ENCODE assay signal across 8 cellular contexts in the genomic region with DNA sequence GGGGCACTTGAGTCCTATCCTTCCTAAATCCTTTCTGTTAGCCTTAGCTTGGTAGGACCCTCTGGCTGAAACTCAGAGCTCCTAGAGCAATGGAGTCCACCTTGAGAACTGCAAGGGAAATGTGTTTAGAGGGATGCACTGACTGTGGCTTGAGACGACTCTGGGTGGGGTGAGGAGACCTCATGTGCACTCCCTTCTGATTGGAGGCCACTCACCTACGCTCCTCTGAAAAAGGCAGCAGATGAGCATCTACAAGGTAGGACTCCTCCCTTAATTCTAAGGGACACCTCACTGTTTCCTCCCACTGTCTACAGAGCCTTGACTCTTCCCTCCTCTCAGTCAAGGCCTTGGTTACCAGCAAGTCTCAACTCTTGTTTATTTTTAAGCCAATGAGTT. TPM values are rescaled to one million over a fixed set of nuclear protein-coding genes. Genes with fewer than 3 reads are reported as not detected.
DNase-seq lines count a peak whose midpoint lies in the region; ATAC-seq and TF ChIP-seq lines count a peak whose summit lies in the region.
"Had no signal": no experiment of that assay in that cellular context is flagged by ENCODE, and none has a peak within 500 bp of the region (broad histone marks: within the 10 kb centered on the region; RNA-seq: fewer than 3 reads in every experiment).

No MANE protein-coding gene starts in this region.

- H3K9me3 Mint-ChIP-seq in activated CD8-positive, alpha-beta T cell treated with anti-CD3 and anti-CD28 coated beads, Interleukin-2, amount 10 ng/mL, durations not matched to agents 7 days and 5 days (ENCODE audit: insufficient read depth), result no peaks in the 10 kb centered on the region
- no peaks in the 10 kb centered on the region for H3K9me3 Mint-ChIP-seq in stimulated activated naive CD8-positive, alpha-beta T cell treated with anti-CD3 and anti-CD28 coated beads, Interleukin-15, amount 100 ng/mL, for 72 hours

- peak overlapping the region; percentile 75 to 87 for H3K4me3 ChIP-seq in HCT116 (replicated peaks in 1 of 2; ENCODE audit: low read depth in 1 of 2, low read length in 2 of 2)
- peak overlapping the region in 1 of 2 donors; percentile 78 for H3K4me3 ChIP-seq in gastroesophageal sphincter

- H3K27ac Mint-ChIP-seq in activated CD8-positive, alpha-beta T cell treated with anti-CD3 and anti-CD28 coated beads, Interleukin-2, amount 10 ng/mL, durations not matched to agents 7 days and 5 days, result peak overlapping the region; percentile 76
- H3K27ac Mint-ChIP-seq in stimulated activated naive CD8-positive, alpha-beta T cell treated with anti-CD3 and anti-CD28 coated beads, Interleukin-15, amount 100 ng/mL, for 72 hours, result peak overlapping the region; percentile 20 to 80

- H3K27me3 Mint-ChIP-seq in activated CD8-positive, alpha-beta T cell treated with anti-CD3 and anti-CD28 coated beads, Interleukin-2, amount 10 ng/mL, durations not matched to agents 7 days and 5 days (ENCODE audit: low read depth), result no peaks in the 10 kb centered on the region
- no peaks in the 10 kb centered on the region for H3K27me3 Mint-ChIP-seq in stimulated activated naive CD8-positive, alpha-beta T cell treated with anti-CD3 and anti-CD28 coated beads, Interleukin-15, amount 100 ng/mL, for 72 hours

- intact Hi-C loops in HCT116 (cut with micrococcal nuclease), result no loop called here

- peak overlapping the region; percentile 41 for H3K27ac ChIP-seq in HCT116 (ENCODE audit: low read depth, low read length)
- H3K27ac ChIP-seq in gastroesophageal sphincter, result peak overlapping the region in 3 of 4 donors; percentile 91 to 98 (median 94)

- WGBS in gastroesophageal sphincter (ENCODE audit: low coverage in 1 of 2), 2 donors, result 48 to 71% methylated on average over 1 to 2 of the region's 2 CpGs

- POLR2A ChIA-PET in HCT116 (lab: Charles Lee), result interaction anchor here (0.8 kb wide), 1 partner anchor 177 kb away, joined by 3 read pairs; a partner anchor contains a TSS
- POLR2A ChIA-PET in activated CD8-positive, alpha-beta T cell treated with anti-CD3 and anti-CD28 coated beads, Interleukin-2, amount 10 ng/mL, durations not matched to agents 7 days and 5 days (lab: Charles Lee), result interaction anchor here (0.7 to 2.3 kb wide), 2 partner anchors 10 to 22 kb away, joined by 3 to 11 read pairs; no protein-coding TSS in a partner anchor

- TF ChIP-seq RAD21 in HCT116 (IDR thresholded peaks at IDR 0.05; ENCODE audit: low read depth), result no peak

- H3K4me2 ChIP-seq in HCT116 (ENCODE audit: low read length), result peak overlapping the region; percentile 89

- no peaks in the 10 kb centered on the region for H3K36me3 ChIP-seq in HCT116 (ENCODE audit: control insufficient read depth in 1 of 2, insufficient read depth in 2 of 2, low read length in 2 of 2)
- H3K36me3 ChIP-seq in gastroesophageal sphincter, result peaks cover 0 to 1% of the 10 kb centered on the region in 2 donors

- TF ChIP-seq CTCF in HCT116 (IDR thresholded peaks at IDR 0.05 in 2 of 3, conservative IDR thresholded peaks at IDR 0.05 in 1 of 3; ENCODE audit: borderline replicate concordance in 1 of 3, insufficient read depth in 1 of 3, low read depth in 2 of 3, low read length in 2 of 3), result no peak
- no peak for TF ChIP-seq CTCF in gastroesophageal sphincter (IDR thresholded peaks at IDR 0.05)

- H3K27me3 ChIP-seq in HCT116 (ENCODE audit: insufficient read depth, low read length) (no peaks in the 10 kb centered on the region), gastroesophageal sphincter (no peaks in the 10 kb centered on the region)

- TF ChIP-seq EP300 in gastroesophageal sphincter (IDR thresholded peaks at IDR 0.05), result no peak

- no peak for TF ChIP-seq POLR2A in HCT116 (IDR thresholded peaks at IDR 0.05; ENCODE audit: borderline replicate concordance, extremely low read depth, insufficient read depth, insufficient read length)
- TF ChIP-seq POLR2A in gastroesophageal sphincter (IDR thresholded peaks at IDR 0.05), result no peak

- BruUV-seq in HCT116 (replicated peaks; lab: Mats Ljungman, UMichigan), result no TSS peak

- H3K9ac ChIP-seq in HCT116 (ENCODE audit: low read length), result peak overlapping the region; percentile 52; the same call in 1 of the 2 replicates

- H3K4me1 ChIP-seq in HCT116 (ENCODE audit: control insufficient read depth in 1 of 2, insufficient read depth in 2 of 2, low read length in 2 of 2) (peaks cover 19 to 50% of the 10 kb centered on the region in 2 experiments), gastroesophageal sphincter (peaks cover 0 to 79% (median 34%) of the 10 kb centered on the region in 3 donors)

- no peaks in the 10 kb centered on the region for H3K9me2 ChIP-seq in HCT116 (ENCODE audit: insufficient read depth)

- H3K4me3 Mint-ChIP-seq in activated CD8-positive, alpha-beta T cell treated with anti-CD3 and anti-CD28 coated beads, Interleukin-2, amount 10 ng/mL, durations not matched to agents 7 days and 5 days, result peak overlapping the region; percentile 81
- H3K4me3 Mint-ChIP-seq in stimulated activated naive CD8-positive, alpha-beta T cell treated with anti-CD3 and anti-CD28 coated beads, Interleukin-15, amount 100 ng/mL, for 72 hours, result peak overlapping the region; percentile 84 to 95

- no peak overlapping the region for H2AFZ ChIP-seq in HCT116 (ENCODE audit: low read depth, low read length, poor library complexity, severe bottlenecking)

- DNase-seq in HCT116 (ENCODE audit: low read depth, low spot score), result no peak
- no peak for DNase-seq in activated CD8-positive, alpha-beta T cell treated with anti-CD3 and anti-CD28 coated beads, Interleukin-2, amount 10 ng/mL, durations not matched to agents 7 days and 5 days
- DNase-seq in stimulated activated naive CD8-positive, alpha-beta T cell treated with anti-CD3 and anti-CD28 coated beads, Interleukin-15, amount 100 ng/mL, for 72 hours, result no peak
- DNase-seq in NCI-H526 treated with DMSO at 0.1 percent for 48 hours (lab: John Stamatoyannopoulos, UW), result no peak

- RAD21 ChIA-PET in HCT116 (lab: Charles Lee; ENCODE audit: low non-redundant PET in 1 of 2, low total read pairs in 2 of 2, uncharacterized antibody in 2 of 2, unreplicated experiment in 2 of 2), result no interaction called here

- ATAC-seq in HCT116 (no peak), gastroesophageal sphincter (no peak), GM21619 (IDR thresholded peaks at IDR 0.05; ENCODE audit: unreplicated experiment) (no peak), GM18502 (IDR thresholded peaks at IDR 0.05; ENCODE audit: poor library complexity, unreplicated experiment) (no peak)
- no peak for ATAC-seq in activated CD8-positive, alpha-beta T cell treated with anti-CD3 and anti-CD28 coated beads, Interleukin-2, amount 10 ng/mL, durations not matched to agents 7 days and 5 days
- no peak for ATAC-seq in stimulated activated naive CD8-positive, alpha-beta T cell treated with anti-CD3 and anti-CD28 coated beads, Interleukin-15, amount 100 ng/mL, for 72 hours

- peaks cover 56% of the 10 kb centered on the region for H3K4me1 Mint-ChIP-seq in activated CD8-positive, alpha-beta T cell treated with anti-CD3 and anti-CD28 coated beads, Interleukin-2, amount 10 ng/mL, durations not matched to agents 7 days and 5 days (ENCODE audit: low read depth)
- H3K4me1 Mint-ChIP-seq in stimulated activated naive CD8-positive, alpha-beta T cell treated with anti-CD3 and anti-CD28 coated beads, Interleukin-15, amount 100 ng/mL, for 72 hours, result peaks cover 57% of the 10 kb centered on the region

- CTCF ChIA-PET in HCT116 (lab: Charles Lee), result no interaction called here
- CTCF ChIA-PET in activated CD8-positive, alpha-beta T cell treated with anti-CD3 and anti-CD28 coated beads, Interleukin-2, amount 10 ng/mL, durations not matched to agents 7 days and 5 days (lab: Charles Lee), result interaction anchor here (1.0 to 2.5 kb wide), 4 partner anchors 22 to 177 kb away, joined by 3 to 10 read pairs (median 5); a partner anchor contains a TSS

- peaks cover 16% of the 10 kb centered on the region for H3K79me2 ChIP-seq in HCT116 (ENCODE audit: insufficient read depth, low read length)

- H3K9me3 ChIP-seq in HCT116 (ENCODE audit: control insufficient read depth in 1 of 2, insufficient read depth in 1 of 2, low read depth in 1 of 2, low read length in 2 of 2) (no peaks in the 10 kb centered on the region), gastroesophageal sphincter (no peaks in the 10 kb centered on the region)

- peaks cover 3% of the 10 kb centered on the region for H3K36me3 Mint-ChIP-seq in activated CD8-positive, alpha-beta T cell treated with anti-CD3 and anti-CD28 coated beads, Interleukin-2, amount 10 ng/mL, durations not matched to agents 7 days and 5 days (ENCODE audit: low read depth)

- H4K20me1 ChIP-seq in HCT116 (ENCODE audit: insufficient read depth), result no peaks in the 10 kb centered on the region

TF ChIP-seq in HCT116, 20 proteins besides CTCF, POLR2A, EP300 and RAD21 (continues in another document):
- no peak for TF ChIP-seq TCF7L2 (IDR thresholded peaks at IDR 0.05; ENCODE audit: borderline replicate concordance, extremely low read depth, insufficient read depth, insufficient read length)

RNA-seq across cellular contexts. Expression of a gene that starts 1.0 kb away (rescaled TPM):
- total RNA-seq in HCT116 (2021; ENCODE audit: unreplicated experiment) (16.3 TPM), gastroesophageal sphincter (10 to 100 TPM; 14.8 to 41.9 (median 20.3) TPM)
- 12.8 and 17.1 TPM in 2 replicates for polyA plus RNA-seq in HCT116 (2012)
- 10 to 100 TPM; 22.7 to 22.9 TPM for total RNA-seq in activated CD8-positive, alpha-beta T cell treated with anti-CD3 and anti-CD28 coated beads, Interleukin-2, amount 10 ng/mL, durations not matched to agents 7 days and 5 days

RNA-seq across cellular contexts. Expression of a gene that starts 2.9 kb away (rescaled TPM):
- total RNA-seq in HCT116 (2021; ENCODE audit: unreplicated experiment) (40.1 TPM), gastroesophageal sphincter (10 to 100 TPM; 12.1 to 19.6 (median 17.4) TPM)
- polyA plus RNA-seq in HCT116 (2012), result 36.9 and 47.0 TPM in 2 replicates
- 10 to 100 TPM; 30.3 to 36.9 TPM for total RNA-seq in activated CD8-positive, alpha-beta T cell treated with anti-CD3 and anti-CD28 coated beads, Interleukin-2, amount 10 ng/mL, durations not matched to agents 7 days and 5 days

RNA-seq across cellular contexts. Expression of a gene that starts 9.1 kb away (rescaled TPM):
- total RNA-seq in HCT116 (2021; ENCODE audit: unreplicated experiment), result not detected
- polyA plus RNA-seq in HCT116 (2012), result 0.18 and 0.22 TPM in 2 replicates
- not detected for total RNA-seq in activated CD8-positive, alpha-beta T cell treated with anti-CD3 and anti-CD28 coated beads, Interleukin-2, amount 10 ng/mL, durations not matched to agents 7 days and 5 days
- not detected for total RNA-seq in gastroesophageal sphincter
- total RNA-seq: lung had no signal

RNA-seq across cellular contexts. Expression of a gene that starts 46.3 kb away (rescaled TPM):
- total RNA-seq in HCT116 (2021; ENCODE audit: unreplicated experiment), result 856 TPM
- 944 and 957 TPM in 2 replicates for polyA plus RNA-seq in HCT116 (2012)
- 100 to 1,000 TPM; 813 to 836 TPM for total RNA-seq in activated CD8-positive, alpha-beta T cell treated with anti-CD3 and anti-CD28 coated beads, Interleukin-2, amount 10 ng/mL, durations not matched to agents 7 days and 5 days
- 100 to 1,000 TPM; 259 to 375 (median 354) TPM for total RNA-seq in gastroesophageal sphincter

RNA-seq across cellular contexts. Expression of a gene that starts 56.7 kb away (rescaled TPM):
- 216 TPM for total RNA-seq in HCT116 (2021; ENCODE audit: unreplicated experiment)
- polyA plus RNA-seq in HCT116 (2012), result 262 and 298 TPM in 2 replicates
- total RNA-seq in activated CD8-positive, alpha-beta T cell treated with anti-CD3 and anti-CD28 coated beads, Interleukin-2, amount 10 ng/mL, durations not matched to agents 7 days and 5 days, result 100 to 1,000 TPM; 220 TPM
- total RNA-seq in gastroesophageal sphincter, result 10 to 100 TPM; 54.2 to 73.2 (median 69.6) TPM
